ENCODE assay signal across 19 cellular contexts in the genomic region with DNA sequence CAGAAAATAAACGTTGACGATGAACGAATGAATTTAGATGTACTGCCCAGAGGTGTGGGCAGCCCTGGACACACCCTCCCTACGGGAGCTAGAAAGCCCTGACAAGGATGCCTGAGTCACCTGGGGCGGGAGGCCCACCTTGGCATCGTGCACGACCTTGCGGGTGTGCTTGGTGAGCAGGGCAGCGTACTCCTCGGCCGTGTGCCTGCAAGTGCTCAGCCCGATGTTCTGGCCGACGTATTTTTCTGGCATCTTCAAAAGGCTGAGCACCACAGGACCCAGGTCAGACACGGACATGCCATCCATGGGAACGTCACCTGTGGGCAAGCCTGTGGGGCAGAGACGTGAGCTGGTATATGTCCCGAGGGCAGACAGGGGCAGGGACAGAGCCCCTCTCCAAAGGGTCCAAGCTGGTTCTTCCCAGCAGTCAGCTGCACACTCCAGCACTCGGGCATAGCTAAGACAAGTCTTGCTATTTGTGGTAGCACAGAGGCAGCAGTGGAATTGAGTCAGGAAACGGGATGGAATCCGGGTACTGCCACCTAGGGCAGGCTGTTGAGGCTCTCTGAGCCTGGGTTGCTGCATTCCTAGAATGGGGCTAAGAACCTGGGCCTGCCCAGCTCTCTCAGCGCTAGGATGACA. TPM values are rescaled to one million over a fixed set of nuclear protein-coding genes. Genes with fewer than 3 reads are reported as not detected.
A peak's percentile ranks its signal among the peaks of the same experiment; 100 is the strongest.
DNase-seq lines count a peak whose midpoint lies in the region; ATAC-seq, FAIRE-seq and TF ChIP-seq lines count a peak whose summit lies in the region.
"Had no signal": no experiment of that assay in that cellular context is flagged by ENCODE, and none has a peak within 500 bp of the region (broad histone marks: within the 10 kb centered on the region; RNA-seq: fewer than 3 reads in every experiment).

No MANE protein-coding gene starts in this region.

- intact Hi-C loops in HepG2 (cut with micrococcal nuclease; ENCODE audit: unreplicated experiment) (no loop called here), right lobe of liver (cut with DNase I) (no loop called here), sigmoid colon (cut with DNase I) (no loop called here)

- H3K27me3 ChIP-seq in HepG2 (ENCODE audit: control insufficient read depth in 1 of 2, insufficient read depth in 2 of 2, low read length in 2 of 2) (no peaks in the 10 kb centered on the region), right lobe of liver (no peaks in the 10 kb centered on the region), keratinocyte (ENCODE audit: control insufficient read depth, extremely low read depth, insufficient read depth, low read length) (no peaks in the 10 kb centered on the region), sigmoid colon (no peaks in the 10 kb centered on the region)
- H3K27me3 ChIP-seq: gastrocnemius medialis, transverse colon had no signal

- no peaks in the 10 kb centered on the region for H3K27me3 Mint-ChIP-seq in WTC11 (ENCODE audit: low read depth)
- H3K27me3 Mint-ChIP-seq: activated naive CD4-positive, alpha-beta T cell treated with anti-CD3 and anti-CD28 coated beads, Interleukin-2, amount 10 ng/mL, durations not matched to agents 7 days and 5 days; stimulated activated memory B cell treated with anti-CD40 and anti-IgM and Interleukin-4, amounts not matched to agents 10 μg/mL and 1 μg/mL and 100 μg/mL, for 72 hours had no signal

- POLR2A ChIA-PET in HepG2 (lab: Yijun Ruan, JAX) = interaction anchor here (8.2 kb wide), 1 partner anchor 10 kb away, joined by 175 read pairs; the partner anchor contains the start of genes HMOX2 and NMRAL1
- POLR2A ChIA-PET in WTC11 (lab: Charles Lee) = no interaction called here

- H3K4me3 Mint-ChIP-seq in WTC11 = no peak overlapping the region
- H3K4me3 Mint-ChIP-seq: activated naive CD4-positive, alpha-beta T cell treated with anti-CD3 and anti-CD28 coated beads, Interleukin-2, amount 10 ng/mL, durations not matched to agents 7 days and 5 days; stimulated activated memory B cell treated with anti-CD40 and anti-IgM and Interleukin-4, amounts not matched to agents 10 μg/mL and 1 μg/mL and 100 μg/mL, for 72 hours had no signal

- H2AFZ ChIP-seq in HepG2 (ENCODE audit: low read length) (no peak overlapping the region), keratinocyte (ENCODE audit: control insufficient read depth, low read length) (no peak overlapping the region)

- H3K36me3 ChIP-seq in HepG2 (replicated peaks in 1 of 2; ENCODE audit: control insufficient read depth in 1 of 2, insufficient read depth in 2 of 2, low read length in 2 of 2) = peaks cover 0 to 9% of the 10 kb centered on the region in 2 experiments; a peak in 3 of 5 replicates
- H3K36me3 ChIP-seq in right lobe of liver = peaks cover 0 to 39% (median 5%) of the 10 kb centered on the region in 4 donors
- peaks cover 19 to 24% of the 10 kb centered on the region in 2 experiments for H3K36me3 ChIP-seq in keratinocyte (ENCODE audit: control insufficient read depth in 2 of 2, extremely low read depth in 1 of 2, insufficient read depth in 2 of 2, low read length in 2 of 2)
- peaks cover 0 to 45% (median 12%) of the 10 kb centered on the region in 4 donors for H3K36me3 ChIP-seq in sigmoid colon

- TF ChIP-seq CTCF in HepG2 (CRISPR knock-in tag; IDR thresholded peaks at IDR 0.05) = no peak
- TF ChIP-seq CTCF in right lobe of liver (IDR thresholded peaks at IDR 0.05) = no peak
- TF ChIP-seq CTCF in WTC11 (IDR thresholded peaks at IDR 0.05) = no peak
- no peak for TF ChIP-seq CTCF in keratinocyte (optimal IDR thresholded peaks at IDR 0.05 in 1 of 3, IDR thresholded peaks at IDR 0.05 in 1 of 3, conservative IDR thresholded peaks at IDR 0.05 in 1 of 3; ENCODE audit: extremely low read depth in 1 of 3, insufficient read depth in 2 of 3, low read length in 3 of 3)
- TF ChIP-seq CTCF in sigmoid colon (IDR thresholded peaks at IDR 0.05) = no peak

- no peaks in the 10 kb centered on the region for H3K9me1 ChIP-seq in keratinocyte (ENCODE audit: control insufficient read depth, extremely low read depth, insufficient read depth, low read length)

- H3K4me1 ChIP-seq in HepG2 (ENCODE audit: insufficient read depth, low read length) (peaks cover 59% of the 10 kb centered on the region), right lobe of liver (peaks cover 2 to 15% (median 8%) of the 10 kb centered on the region in 4 donors), keratinocyte (ENCODE audit: control insufficient read depth, extremely low read depth, insufficient read depth, low read length) (peaks cover 17% of the 10 kb centered on the region), sigmoid colon (no peaks in the 10 kb centered on the region)
- H3K4me1 ChIP-seq: gastrocnemius medialis had no signal

- 0 out of 2 replicates have a peak overlapping the region, but pooled peaks have one; percentile 26 for H3K27ac Mint-ChIP-seq in WTC11
- H3K27ac Mint-ChIP-seq: stimulated activated memory B cell treated with anti-CD40 and anti-IgM and Interleukin-4, amounts not matched to agents 10 μg/mL and 1 μg/mL and 100 μg/mL, for 72 hours had no signal

- H3K27ac ChIP-seq in HepG2 (ENCODE audit: extremely low read length, insufficient read depth, low read length) (no peak overlapping the region), right lobe of liver (no peak overlapping the region), keratinocyte (ENCODE audit: control insufficient read depth, insufficient read depth, low read length) (peak overlapping the region; percentile 59), sigmoid colon (no peak overlapping the region)
- H3K27ac ChIP-seq: gastrocnemius medialis, lower lobe of right lung, transverse colon had no signal

- H3K4me1 Mint-ChIP-seq in WTC11 = peaks cover 5% of the 10 kb centered on the region

- TF ChIP-seq RAD21 in HepG2 (CRISPR knock-in tag; IDR thresholded peaks at IDR 0.05) = no peak

- in situ Hi-C loops in HepG2 (cut with HindIII; ENCODE audit: extremely low pct_ligation_motif_present, low pct_unique_long_range_greater_than_20kb) = no loop called here

- TF ChIP-seq POLR2A in HepG2 (IDR thresholded peaks at IDR 0.05; ENCODE audit: insufficient read depth in 1 of 2, low read depth in 2 of 2, low read length in 2 of 2) (no peak), right lobe of liver (IDR thresholded peaks at IDR 0.05) (no peak), sigmoid colon (IDR thresholded peaks at IDR 0.05) (no peak)

- no peaks in the 10 kb centered on the region for H3K9me3 Mint-ChIP-seq in WTC11
- H3K9me3 Mint-ChIP-seq: activated naive CD4-positive, alpha-beta T cell treated with anti-CD3 and anti-CD28 coated beads, Interleukin-2, amount 10 ng/mL, durations not matched to agents 7 days and 5 days; stimulated activated memory B cell treated with anti-CD40 and anti-IgM and Interleukin-4, amounts not matched to agents 10 μg/mL and 1 μg/mL and 100 μg/mL, for 72 hours had no signal

- H3K4me3 ChIP-seq in HepG2 (replicated peaks in 1 of 3; ENCODE audit: insufficient read depth in 1 of 3, low read depth in 2 of 3, low read length in 3 of 3) (no peak overlapping the region), right lobe of liver (no peak overlapping the region), keratinocyte (ENCODE audit: control insufficient read depth in 2 of 3, extremely low read depth in 1 of 3, insufficient read depth in 2 of 3, low read depth in 1 of 3, low read length in 3 of 3) (peak overlapping the region in 1 of 3 experiments; percentile 19), sigmoid colon (no peak overlapping the region)
- H3K4me3 ChIP-seq: gastrocnemius medialis, lower lobe of right lung, transverse colon had no signal

- 93% methylated on average over 21 of the region's 22 CpGs for WGBS in HepG2 (ENCODE audit: low lambda C conversion rate)
- 72% methylated on average over 5 of the region's 22 CpGs for WGBS in right lobe of liver (ENCODE audit: insufficient coverage, low coverage, low lambda C conversion rate, missing lambda C conversion rate)
- 84 to 91% methylated on average over 22 of the region's 22 CpGs for WGBS in sigmoid colon, 2 donors

- H3K9me3 ChIP-seq in HepG2 (ENCODE audit: low read length) (no peaks in the 10 kb centered on the region), right lobe of liver (no peaks in the 10 kb centered on the region), keratinocyte (ENCODE audit: control insufficient read depth, low read depth, low read length) (no peaks in the 10 kb centered on the region), sigmoid colon (no peaks in the 10 kb centered on the region)
- H3K9me3 ChIP-seq: gastrocnemius medialis, lower lobe of right lung, transverse colon had no signal

- H4K20me1 ChIP-seq in HepG2 (ENCODE audit: insufficient read depth, low read length) (no peaks in the 10 kb centered on the region), keratinocyte (ENCODE audit: control insufficient read depth, extremely low read depth, insufficient read depth, low read length) (no peaks in the 10 kb centered on the region)

- ATAC-seq in HepG2 = no peak
- no peak for ATAC-seq in right lobe of liver
- ATAC-seq in WTC11 = no peak
- no peak for ATAC-seq in GM21528 (IDR thresholded peaks at IDR 0.05; ENCODE audit: low FRiP score, unreplicated experiment)
- ATAC-seq: gastrocnemius medialis; stimulated activated memory B cell treated with anti-CD40 and anti-IgM and Interleukin-4, amounts not matched to agents 10 μg/mL and 1 μg/mL and 100 μg/mL, for 72 hours had no signal

- no peak for DNase-seq in HepG2 (ENCODE audit: low spot score)
- no peak for DNase-seq in right lobe of liver
- no peak for DNase-seq in WTC11 (ENCODE audit: low spot score)
- DNase-seq in keratinocyte (ENCODE audit: low read depth, low spot score) = no peak
- DNase-seq in urothelium cell line (ENCODE audit: low spot score) = peak; percentile 20
- no peak for DNase-seq in sigmoid colon
- DNase-seq in NCI-H524 (lab: John Stamatoyannopoulos, UW) = no peak
- DNase-seq: activated naive CD4-positive, alpha-beta T cell treated with anti-CD3 and anti-CD28 coated beads, Interleukin-2, amount 10 ng/mL, durations not matched to agents 7 days and 5 days; AML-193; DMS79; effector CD8-positive, alpha-beta T cell; gastrocnemius medialis; lower lobe of right lung; NCI-H1417 treated with DMSO at 0.1 percent for 48 hours; NCI-H2227 treated with DMSO at 0.1 percent for 48 hours; transverse colon had no signal

- CTCF ChIA-PET in HepG2 (lab: Yijun Ruan, JAX; ENCODE audit: low intra/inter-chr PET ratio, low total read pairs) (no interaction called here), WTC11 (lab: Charles Lee) (no interaction called here)

- H3K9ac ChIP-seq in HepG2 (ENCODE audit: insufficient read depth, low read depth, low read length) (no peak overlapping the region), keratinocyte (ENCODE audit: control insufficient read depth, extremely low read depth, insufficient read depth, low read length) (peak overlapping the region; percentile 33)

- peaks cover 38% of the 10 kb centered on the region for H3K36me3 Mint-ChIP-seq in WTC11

- H3K4me2 ChIP-seq in HepG2 (ENCODE audit: low read depth, low read length) = no peak overlapping the region
- peak overlapping the region; percentile 68 for H3K4me2 ChIP-seq in keratinocyte (ENCODE audit: control insufficient read depth, extremely low read depth, insufficient read depth, low read depth, low read length)

- no peaks in the 10 kb centered on the region for H3K79me2 ChIP-seq in HepG2 (ENCODE audit: insufficient read depth, low read length)
- H3K79me2 ChIP-seq in keratinocyte (ENCODE audit: control insufficient read depth, insufficient read depth, low read length) = no peaks in the 10 kb centered on the region

- FAIRE-seq in HepG2 (lab: Jason Lieb, UNC) = no peak
- FAIRE-seq in keratinocyte (lab: Jason Lieb, UNC) = no peak
- no peak for FAIRE-seq in urothelium cell line (lab: Jason Lieb, UNC)
- FAIRE-seq: H1 had no signal

- TF ChIP-seq EP300 in HepG2 (IDR thresholded peaks at IDR 0.05; ENCODE audit: low read depth in 2 of 2, low read length in 2 of 2) = no peak
- no peak for TF ChIP-seq EP300 in HepG2 (CRISPR knock-in tag; IDR thresholded peaks at IDR 0.05; ENCODE audit: borderline replicate concordance)
- no peak for TF ChIP-seq EP300 in sigmoid colon (IDR thresholded peaks at IDR 0.05)

- no TSS peak for BruUV-seq in HepG2 (replicated peaks; lab: Mats Ljungman, UMichigan)

- dilution Hi-C loops in keratinocyte (cut with MboI; ENCODE audit: extremely low pct_ligation_motif_present, low sequenced_read_pairs) = no loop called here

RNA-seq across cellular contexts. Expression of gene NMRAL1, which starts 10.8 kb away (rescaled TPM):
- total RNA-seq in HepG2 (2016; rRNA removed; fragmentation: Illumina TruSeq; extraction: Trizol) (33.1 and 36.7 TPM in 2 replicates), right lobe of liver (10 to 100 TPM; 19.9 to 44.0 (median 35.5) TPM), WTC11 (2021) (68.1 to 77.6 TPM (median 69.5 TPM) in 3 replicates), sigmoid colon (10 to 100 TPM; 24.8 to 62.3 (median 47.0) TPM)
- 60.6 and 75.2 TPM in 2 replicates for total RNA-seq in HepG2 (2016; cell fraction: cytosol; rRNA removed; fragmentation: Illumina TruSeq; extraction: Trizol; ENCODE audit: low read depth)
- 36.3 and 39.9 TPM in 2 replicates for total RNA-seq in HepG2 (2016; cell fraction: insoluble cytoplasmic fraction; rRNA removed; fragmentation: Illumina TruSeq; extraction: Trizol)
- total RNA-seq in HepG2 (2016; cell fraction: membrane; rRNA removed; fragmentation: Illumina TruSeq; extraction: Trizol) = 52.5 and 64.2 TPM in 2 replicates
- 15.0 and 21.0 TPM in 2 replicates for total RNA-seq in HepG2 (2016; cell fraction: nucleus; rRNA removed; fragmentation: Illumina TruSeq; extraction: Trizol)
- polyA plus RNA-seq in HepG2 (2011; rRNA removed) (30.8 and 34.0 TPM in 2 replicates), keratinocyte (39.5 to 61.6 TPM (median 48.7 TPM) in 3 replicates), sigmoid colon (10 to 100 TPM; 29.4 to 52.7 (median 46.8) TPM)
- polyA plus RNA-seq in HepG2 (2011; cell fraction: cytosol; rRNA removed) = 41.5 and 57.5 TPM in 2 replicates
- 41.3 and 52.4 TPM in 2 replicates for polyA plus RNA-seq in HepG2 (2011; cell fraction: nucleus; rRNA removed)
- polyA plus RNA-seq in HepG2 (2012) = 17.3 and 21.3 TPM in 2 replicates
- polyA plus RNA-seq in HepG2 (2016; cell fraction: cytosol; fragmentation: Illumina TruSeq; extraction: Trizol; ENCODE audit: low read depth) = 75.5 and 80.9 TPM in 2 replicates
- 33.0 and 34.1 TPM in 2 replicates for polyA plus RNA-seq in HepG2 (2016; cell fraction: insoluble cytoplasmic fraction; fragmentation: Illumina TruSeq; extraction: Trizol; ENCODE audit: low read depth)
- 56.8 and 65.7 TPM in 2 replicates for polyA plus RNA-seq in HepG2 (2016; cell fraction: membrane; fragmentation: Illumina TruSeq; extraction: Trizol; ENCODE audit: low read depth)
- 30.1 and 31.9 TPM in 2 replicates for polyA plus RNA-seq in HepG2 (2016; cell fraction: nucleus; fragmentation: Illumina TruSeq; extraction: Trizol; ENCODE audit: insufficient read depth, low read depth)
- polyA minus RNA-seq in HepG2 (2011; rRNA and poly(A)+ RNA removed; ENCODE audit: low replicate concordance) = 40.7 and 121 TPM in 2 replicates
- polyA minus RNA-seq in HepG2 (2011; cell fraction: cytosol; rRNA and poly(A)+ RNA removed) = 15.1 and 18.1 TPM in 2 replicates
- polyA minus RNA-seq in HepG2 (2011; cell fraction: nucleus; rRNA and poly(A)+ RNA removed) = 12.9 and 15.0 TPM in 2 replicates
- 22.0 TPM for polyA plus RNA-seq in keratinocyte (2011; ENCODE audit: low read depth)
- polyA plus RNA-seq in keratinocyte (2011; cell fraction: cytosol; rRNA removed) = 60.7 and 94.2 TPM in 2 replicates
- 60.8 and 80.8 TPM in 2 replicates for polyA plus RNA-seq in keratinocyte (2011; cell fraction: nucleus; rRNA removed)
- polyA plus RNA-seq in keratinocyte (2012; ENCODE audit: low replicate concordance) = 25.5 and 55.0 TPM in 2 replicates
- 52.5 to 75.8 TPM (median 55.4 TPM) in 3 replicates for polyA minus RNA-seq in keratinocyte
- 64.5 TPM for polyA minus RNA-seq in keratinocyte (2011; cell fraction: cytosol; rRNA and poly(A)+ RNA removed)
- 18.3 and 21.3 TPM in 2 replicates for polyA minus RNA-seq in keratinocyte (2011; cell fraction: nucleus; rRNA and poly(A)+ RNA removed)

RNA-seq across cellular contexts. Expression of gene HMOX2, which starts 12.6 kb away (rescaled TPM):
- 70.4 and 82.4 TPM in 2 replicates for total RNA-seq in HepG2 (2016; rRNA removed; fragmentation: Illumina TruSeq; extraction: Trizol)
- 13.1 and 14.4 TPM in 2 replicates for total RNA-seq in HepG2 (2016; cell fraction: cytosol; rRNA removed; fragmentation: Illumina TruSeq; extraction: Trizol; ENCODE audit: low read depth)
- 66.8 and 82.9 TPM in 2 replicates for total RNA-seq in HepG2 (2016; cell fraction: insoluble cytoplasmic fraction; rRNA removed; fragmentation: Illumina TruSeq; extraction: Trizol)
- 18.9 and 22.2 TPM in 2 replicates for total RNA-seq in HepG2 (2016; cell fraction: membrane; rRNA removed; fragmentation: Illumina TruSeq; extraction: Trizol)
- 30.8 and 32.4 TPM in 2 replicates for total RNA-seq in HepG2 (2016; cell fraction: nucleus; rRNA removed; fragmentation: Illumina TruSeq; extraction: Trizol)
- 60.3 and 72.7 TPM in 2 replicates for polyA plus RNA-seq in HepG2 (2011; rRNA removed)
- polyA plus RNA-seq in HepG2 (2011; cell fraction: cytosol; rRNA removed) = 71.7 and 71.8 TPM in 2 replicates
- 26.0 and 36.8 TPM in 2 replicates for polyA plus RNA-seq in HepG2 (2011; cell fraction: nucleus; rRNA removed)
- polyA plus RNA-seq in HepG2 (2012) = 38.0 and 61.0 TPM in 2 replicates
- 12.6 and 14.1 TPM in 2 replicates for polyA plus RNA-seq in HepG2 (2016; cell fraction: cytosol; fragmentation: Illumina TruSeq; extraction: Trizol; ENCODE audit: low read depth)
- 105 and 111 TPM in 2 replicates for polyA plus RNA-seq in HepG2 (2016; cell fraction: insoluble cytoplasmic fraction; fragmentation: Illumina TruSeq; extraction: Trizol; ENCODE audit: low read depth)
- polyA plus RNA-seq in HepG2 (2016; cell fraction: membrane; fragmentation: Illumina TruSeq; extraction: Trizol; ENCODE audit: low read depth) = 15.3 and 17.8 TPM in 2 replicates
- polyA plus RNA-seq in HepG2 (2016; cell fraction: nucleus; fragmentation: Illumina TruSeq; extraction: Trizol; ENCODE audit: insufficient read depth, low read depth) = 44.4 and 56.4 TPM in 2 replicates
- 41.9 and 78.2 TPM in 2 replicates for polyA minus RNA-seq in HepG2 (2011; rRNA and poly(A)+ RNA removed; ENCODE audit: low replicate concordance)
- 21.1 and 25.6 TPM in 2 replicates for polyA minus RNA-seq in HepG2 (2011; cell fraction: cytosol; rRNA and poly(A)+ RNA removed)
- polyA minus RNA-seq in HepG2 (2011; cell fraction: nucleus; rRNA and poly(A)+ RNA removed) = 14.3 and 27.1 TPM in 2 replicates
- 10 to 100 TPM; 39.7 to 74.7 (median 55.4) TPM for total RNA-seq in right lobe of liver
- 29.5 to 42.6 TPM (median 31.1 TPM) in 3 replicates for total RNA-seq in WTC11 (2021)
- 165 to 180 TPM (median 167 TPM) in 3 replicates for polyA plus RNA-seq in keratinocyte
- 98.5 TPM for polyA plus RNA-seq in keratinocyte (2011; ENCODE audit: low read depth)
- polyA plus RNA-seq in keratinocyte (2011; cell fraction: cytosol; rRNA removed) = 174 and 210 TPM in 2 replicates
- 145 and 174 TPM in 2 replicates for polyA plus RNA-seq in keratinocyte (2011; cell fraction: nucleus; rRNA removed)
- polyA plus RNA-seq in keratinocyte (2012; ENCODE audit: low replicate concordance) = 83.3 and 181 TPM in 2 replicates
- 128 to 183 TPM (median 160 TPM) in 3 replicates for polyA minus RNA-seq in keratinocyte
- polyA minus RNA-seq in keratinocyte (2011; cell fraction: cytosol; rRNA and poly(A)+ RNA removed) = 90.9 TPM
- polyA minus RNA-seq in keratinocyte (2011; cell fraction: nucleus; rRNA and poly(A)+ RNA removed) = 43.6 and 56.9 TPM in 2 replicates
- total RNA-seq in sigmoid colon = 10 to 100 TPM; 29.9 to 37.1 (median 32.0) TPM
- 10 to 100 TPM; 57.7 to 77.2 (median 62.1) TPM for polyA plus RNA-seq in sigmoid colon

RNA-seq across cellular contexts. Expression of gene DNAJA3, which starts 38.0 kb away (rescaled TPM):
- total RNA-seq in HepG2 (2016; rRNA removed; fragmentation: Illumina TruSeq; extraction: Trizol) = 75.3 and 77.0 TPM in 2 replicates
- total RNA-seq in HepG2 (2016; cell fraction: cytosol; rRNA removed; fragmentation: Illumina TruSeq; extraction: Trizol; ENCODE audit: low read depth) = 25.0 and 28.5 TPM in 2 replicates
- total RNA-seq in HepG2 (2016; cell fraction: insoluble cytoplasmic fraction; rRNA removed; fragmentation: Illumina TruSeq; extraction: Trizol) = 71.5 and 76.4 TPM in 2 replicates
- total RNA-seq in HepG2 (2016; cell fraction: membrane; rRNA removed; fragmentation: Illumina TruSeq; extraction: Trizol) = 43.5 and 45.7 TPM in 2 replicates
- total RNA-seq in HepG2 (2016; cell fraction: nucleus; rRNA removed; fragmentation: Illumina TruSeq; extraction: Trizol) = 42.9 and 52.3 TPM in 2 replicates
- polyA plus RNA-seq in HepG2 (2011; rRNA removed) = 79.9 and 83.3 TPM in 2 replicates
- polyA plus RNA-seq in HepG2 (2011; cell fraction: cytosol; rRNA removed) = 73.4 and 79.2 TPM in 2 replicates
- 121 and 132 TPM in 2 replicates for polyA plus RNA-seq in HepG2 (2011; cell fraction: nucleus; rRNA removed)
- 51.0 and 51.3 TPM in 2 replicates for polyA plus RNA-seq in HepG2 (2012)
- 9.0 and 9.9 TPM in 2 replicates for polyA plus RNA-seq in HepG2 (2016; cell fraction: cytosol; fragmentation: Illumina TruSeq; extraction: Trizol; ENCODE audit: low read depth)
- polyA plus RNA-seq in HepG2 (2016; cell fraction: insoluble cytoplasmic fraction; fragmentation: Illumina TruSeq; extraction: Trizol; ENCODE audit: low read depth) = 60.7 and 69.6 TPM in 2 replicates
- 16.3 and 18.8 TPM in 2 replicates for polyA plus RNA-seq in HepG2 (2016; cell fraction: membrane; fragmentation: Illumina TruSeq; extraction: Trizol; ENCODE audit: low read depth)
- 95.3 and 101 TPM in 2 replicates for polyA plus RNA-seq in HepG2 (2016; cell fraction: nucleus; fragmentation: Illumina TruSeq; extraction: Trizol; ENCODE audit: insufficient read depth, low read depth)
- 68.2 and 70.0 TPM in 2 replicates for polyA minus RNA-seq in HepG2 (2011; rRNA and poly(A)+ RNA removed; ENCODE audit: low replicate concordance)
- polyA minus RNA-seq in HepG2 (2011; cell fraction: cytosol; rRNA and poly(A)+ RNA removed) = 33.7 and 41.2 TPM in 2 replicates
- 60.1 and 62.8 TPM in 2 replicates for polyA minus RNA-seq in HepG2 (2011; cell fraction: nucleus; rRNA and poly(A)+ RNA removed)
- total RNA-seq in right lobe of liver = 100 to 1,000 TPM in 2 of 6 experiments, 10 to 100 TPM in 4; 36.4 to 110 (median 49.0) TPM
- 54.8 to 64.1 TPM (median 56.0 TPM) in 3 replicates for total RNA-seq in WTC11 (2021)
- 43.5 to 54.6 TPM (median 48.4 TPM) in 3 replicates for polyA plus RNA-seq in keratinocyte
- 32.9 TPM for polyA plus RNA-seq in keratinocyte (2011; ENCODE audit: low read depth)
- polyA plus RNA-seq in keratinocyte (2011; cell fraction: cytosol; rRNA removed) = 39.3 and 41.1 TPM in 2 replicates
- polyA plus RNA-seq in keratinocyte (2011; cell fraction: nucleus; rRNA removed) = 75.6 and 78.0 TPM in 2 replicates
- 39.8 and 45.5 TPM in 2 replicates for polyA plus RNA-seq in keratinocyte (2012; ENCODE audit: low replicate concordance)
- 26.4 to 38.6 TPM (median 28.6 TPM) in 3 replicates for polyA minus RNA-seq in keratinocyte
- polyA minus RNA-seq in keratinocyte (2011; cell fraction: cytosol; rRNA and poly(A)+ RNA removed) = 37.4 TPM
- 25.9 and 31.3 TPM in 2 replicates for polyA minus RNA-seq in keratinocyte (2011; cell fraction: nucleus; rRNA and poly(A)+ RNA removed)
- total RNA-seq in sigmoid colon = 10 to 100 TPM; 41.3 to 47.4 (median 44.4) TPM
- 10 to 100 TPM; 28.2 to 53.3 (median 35.6) TPM for polyA plus RNA-seq in sigmoid colon

RNA-seq across cellular contexts. Expression of gene CORO7, which starts 47.2 kb away (rescaled TPM):
- total RNA-seq in HepG2 (2016; rRNA removed; fragmentation: Illumina TruSeq; extraction: Trizol) (5.9 and 9.9 TPM in 2 replicates), right lobe of liver (10 to 100 TPM in 5 of 6 experiments, 1 to 10 TPM in 1; 7.8 to 22.9 (median 13.3) TPM), WTC11 (2021) (36.7 to 45.5 TPM (median 38.6 TPM) in 3 replicates), sigmoid colon (10 to 100 TPM; 10.0 to 34.6 (median 19.1) TPM)
- 5.5 and 8.0 TPM in 2 replicates for total RNA-seq in HepG2 (2016; cell fraction: cytosol; rRNA removed; fragmentation: Illumina TruSeq; extraction: Trizol; ENCODE audit: low read depth)
- total RNA-seq in HepG2 (2016; cell fraction: insoluble cytoplasmic fraction; rRNA removed; fragmentation: Illumina TruSeq; extraction: Trizol) = 4.0 and 11.9 TPM in 2 replicates
- 3.5 and 3.8 TPM in 2 replicates for total RNA-seq in HepG2 (2016; cell fraction: membrane; rRNA removed; fragmentation: Illumina TruSeq; extraction: Trizol)
- total RNA-seq in HepG2 (2016; cell fraction: nucleus; rRNA removed; fragmentation: Illumina TruSeq; extraction: Trizol) = 13.2 and 15.4 TPM in 2 replicates
- polyA plus RNA-seq in HepG2 (2011; rRNA removed) (14.3 and 17.1 TPM in 2 replicates), keratinocyte (8.4 to 12.5 TPM (median 12.2 TPM) in 3 replicates), sigmoid colon (10 to 100 TPM; 10.8 to 43.4 (median 12.5) TPM)
- polyA plus RNA-seq in HepG2 (2011; cell fraction: cytosol; rRNA removed) = 2.7 and 6.4 TPM in 2 replicates
- polyA plus RNA-seq in HepG2 (2011; cell fraction: nucleus; rRNA removed) = 179 and 209 TPM in 2 replicates
- 9.1 and 11.1 TPM in 2 replicates for polyA plus RNA-seq in HepG2 (2012)
- 0.66 and 0.77 TPM in 2 replicates for polyA plus RNA-seq in HepG2 (2016; cell fraction: cytosol; fragmentation: Illumina TruSeq; extraction: Trizol; ENCODE audit: low read depth)
- polyA plus RNA-seq in HepG2 (2016; cell fraction: insoluble cytoplasmic fraction; fragmentation: Illumina TruSeq; extraction: Trizol; ENCODE audit: low read depth) = 4.2 and 5.3 TPM in 2 replicates
- polyA plus RNA-seq in HepG2 (2016; cell fraction: membrane; fragmentation: Illumina TruSeq; extraction: Trizol; ENCODE audit: low read depth) = 1.1 and 2.1 TPM in 2 replicates
- 28.1 and 39.8 TPM in 2 replicates for polyA plus RNA-seq in HepG2 (2016; cell fraction: nucleus; fragmentation: Illumina TruSeq; extraction: Trizol; ENCODE audit: insufficient read depth, low read depth)
- polyA minus RNA-seq in HepG2 (2011; rRNA and poly(A)+ RNA removed; ENCODE audit: low replicate concordance) = 26.6 and 27.6 TPM in 2 replicates
- polyA minus RNA-seq in HepG2 (2011; cell fraction: cytosol; rRNA and poly(A)+ RNA removed) = 8.2 and 9.7 TPM in 2 replicates
- polyA minus RNA-seq in HepG2 (2011; cell fraction: nucleus; rRNA and poly(A)+ RNA removed) = 35.3 and 35.7 TPM in 2 replicates
- polyA plus RNA-seq in keratinocyte (2011; ENCODE audit: low read depth) = 17.6 TPM
- polyA plus RNA-seq in keratinocyte (2011; cell fraction: cytosol; rRNA removed) = 5.3 and 7.6 TPM in 2 replicates
- 46.0 and 55.4 TPM in 2 replicates for polyA plus RNA-seq in keratinocyte (2011; cell fraction: nucleus; rRNA removed)
- 10.8 and 15.6 TPM in 2 replicates for polyA plus RNA-seq in keratinocyte (2012; ENCODE audit: low replicate concordance)
- polyA minus RNA-seq in keratinocyte = 10.3 to 53.1 TPM (median 11.7 TPM) in 3 replicates
- polyA minus RNA-seq in keratinocyte (2011; cell fraction: cytosol; rRNA and poly(A)+ RNA removed) = 27.4 TPM
- 25.3 and 30.5 TPM in 2 replicates for polyA minus RNA-seq in keratinocyte (2011; cell fraction: nucleus; rRNA and poly(A)+ RNA removed)
